11 cellular contexts compared by ENCODE assay signal in genomic region chr12:122318607-122319311, GRCh38. TPM values are rescaled to one million over a fixed set of nuclear protein-coding genes. Genes with fewer than 3 reads are reported as not detected.
DNase-seq lines count a peak whose midpoint lies in the region; ATAC-seq and TF ChIP-seq lines count a peak whose summit lies in the region.
"Had no signal": no experiment of that assay in that cellular context is flagged by ENCODE, and none has a peak within 500 bp of the region (broad histone marks: within the 10 kb centered on the region; RNA-seq: fewer than 3 reads in every experiment).

No MANE protein-coding gene starts in this region.

- no peaks in the 10 kb centered on the region for H3K9me3 Mint-ChIP-seq in activated CD4-positive, alpha-beta T cell treated with anti-CD3 and anti-CD28 coated beads for 36 hours (ENCODE audit: low read depth)
- no peaks in the 10 kb centered on the region for H3K9me3 Mint-ChIP-seq in type B pancreatic cell

- 73 to 87% (median 84%) methylated on average over 3 of the region's 3 CpGs for WGBS in spleen, 5 donors
- WGBS in mesendoderm (ENCODE audit: extremely low coverage, insufficient coverage, low lambda C conversion rate) = no CpG with 5 or more reads among the region's 3 CpGs

- H3K36me3 Mint-ChIP-seq in activated CD4-positive, alpha-beta T cell treated with anti-CD3 and anti-CD28 coated beads for 36 hours (ENCODE audit: low read depth) = peaks cover 28% of the 10 kb centered on the region
- peaks cover 10% of the 10 kb centered on the region for H3K36me3 Mint-ChIP-seq in type B pancreatic cell

- H3K4me1 ChIP-seq in spleen (no peaks in the 10 kb centered on the region), mesendoderm (ENCODE audit: control insufficient read depth, low read depth, low read length) (no peaks in the 10 kb centered on the region)

- H3K27ac Mint-ChIP-seq in activated CD4-positive, alpha-beta T cell treated with anti-CD3 and anti-CD28 coated beads for 36 hours = no peak overlapping the region
- H3K27ac Mint-ChIP-seq in type B pancreatic cell = no peak overlapping the region

- in situ Hi-C loops in astrocyte of the spinal cord (cut with HindIII; ENCODE audit: low sequenced_read_pairs) = no loop called here

- no peaks in the 10 kb centered on the region for H3K27me3 Mint-ChIP-seq in activated CD4-positive, alpha-beta T cell treated with anti-CD3 and anti-CD28 coated beads for 36 hours
- H3K27me3 Mint-ChIP-seq in type B pancreatic cell = no peaks in the 10 kb centered on the region

- DNase-seq in GM03348 (ENCODE audit: low spot score) (peak; percentile 90), astrocyte of the spinal cord (ENCODE audit: low read depth, low spot score) (peak; percentile 85), left ventricle myocardium superior (no peak), spleen (no peak), mesendoderm (no peak), type B pancreatic cell (ENCODE audit: extremely low spot score, unreplicated experiment) (no peak)
- no peak for DNase-seq in activated CD4-positive, alpha-beta T cell treated with anti-CD3 and anti-CD28 coated beads for 36 hours
- DNase-seq: GDM1, NCI-H2081 treated with DMSO at 0.1 percent for 48 hours, nucleus accumbens had no signal

- CTCF ChIA-PET in activated CD4-positive, alpha-beta T cell treated with anti-CD3 and anti-CD28 coated beads for 36 hours (lab: Charles Lee) = interaction anchor here (0.6 to 2.0 kb wide), 4 partner anchors 9 to 153 kb away, joined by 3 to 6 read pairs (median 4); no protein-coding TSS in a partner anchor

- H3K56ac ChIP-seq in mesendoderm (ENCODE audit: low read length) = no peak overlapping the region

- TF ChIP-seq CTCF in astrocyte of the spinal cord (IDR thresholded peaks at IDR 0.05; ENCODE audit: low read depth, low read length) (no peak), spleen (IDR thresholded peaks at IDR 0.05 in 8 of 11, conservative IDR thresholded peaks at IDR 0.05 in 3 of 11) (no peak), type B pancreatic cell (conservative IDR thresholded peaks at IDR 0.05) (no peak)

- H3K79me2 ChIP-seq in mesendoderm (ENCODE audit: control insufficient read depth, insufficient read depth, low read length) = no peaks in the 10 kb centered on the region

- H3K4me2 ChIP-seq in mesendoderm (ENCODE audit: low read length) = no peak overlapping the region

- H3K4me3 Mint-ChIP-seq in activated CD4-positive, alpha-beta T cell treated with anti-CD3 and anti-CD28 coated beads for 36 hours = no peak overlapping the region
- no peak overlapping the region for H3K4me3 Mint-ChIP-seq in type B pancreatic cell

- H3K4me3 ChIP-seq in astrocyte of the spinal cord (ENCODE audit: low read depth, low read length) = no peak overlapping the region
- H3K4me3 ChIP-seq in spleen = no peak overlapping the region
- no peak overlapping the region for H3K4me3 ChIP-seq in mesendoderm (ENCODE audit: low read length)

- no peak overlapping the region for H2BK120ac ChIP-seq in mesendoderm (ENCODE audit: low read depth, low read length)

- no peak overlapping the region for H4K8ac ChIP-seq in mesendoderm (ENCODE audit: low read depth, low read length)

- H3K9me3 ChIP-seq in spleen = no peaks in the 10 kb centered on the region

- no peaks in the 10 kb centered on the region for H3K4me1 Mint-ChIP-seq in activated CD4-positive, alpha-beta T cell treated with anti-CD3 and anti-CD28 coated beads for 36 hours
- H3K4me1 Mint-ChIP-seq in type B pancreatic cell (ENCODE audit: unreplicated experiment) = no peaks in the 10 kb centered on the region

- no peak overlapping the region for H3K18ac ChIP-seq in mesendoderm (ENCODE audit: low read length)

- H3K36me3 ChIP-seq in spleen = peaks cover 4 to 100% (median 65%) of the 10 kb centered on the region in 6 donors
- peaks cover 6% of the 10 kb centered on the region for H3K36me3 ChIP-seq in mesendoderm (ENCODE audit: control insufficient read depth, insufficient read depth, low read length)

- H4K5ac ChIP-seq in mesendoderm (ENCODE audit: low read length) = no peak overlapping the region

- H3K27ac ChIP-seq in spleen (peak overlapping the region in 7 of 8 donors; percentile 8 to 49 (median 36)), mesendoderm (ENCODE audit: low read depth, low read length) (no peak overlapping the region)

- no peak overlapping the region for H3K23ac ChIP-seq in mesendoderm (ENCODE audit: low read length)

- H3K4ac ChIP-seq in mesendoderm (ENCODE audit: low read depth, low read length) = no peak overlapping the region

- no peak overlapping the region for H3K9ac ChIP-seq in mesendoderm (ENCODE audit: low read length)

- no peak for TF ChIP-seq POLR2A in spleen (IDR thresholded peaks at IDR 0.05)

- H2BK5ac ChIP-seq in mesendoderm (ENCODE audit: low read length) = no peak overlapping the region

- ATAC-seq in left ventricle myocardium superior = peak; percentile 91
- ATAC-seq in GM18909 (IDR thresholded peaks at IDR 0.05; ENCODE audit: poor library complexity, unreplicated experiment) = no peak
- no peak for ATAC-seq in activated CD4-positive, alpha-beta T cell treated with anti-CD3 and anti-CD28 coated beads for 36 hours

- H3K27me3 ChIP-seq in spleen (replicated peaks in 1 of 7) = no peaks in the 10 kb centered on the region
- H3K27me3 ChIP-seq in mesendoderm (ENCODE audit: insufficient read depth, low read length, poor library complexity) = no peaks in the 10 kb centered on the region

- H3K79me1 ChIP-seq in mesendoderm (ENCODE audit: low read length) = no peaks in the 10 kb centered on the region

- H2AK5ac ChIP-seq in mesendoderm (ENCODE audit: low read length) = no peak overlapping the region

- POLR2A ChIA-PET in activated CD4-positive, alpha-beta T cell treated with anti-CD3 and anti-CD28 coated beads for 36 hours (lab: Charles Lee) = no interaction called here

- intact Hi-C loops in left ventricle myocardium superior (cut with micrococcal nuclease) (no loop called here), spleen (cut with DNase I; ENCODE audit: low total_unique reads) (no loop called here)
- intact Hi-C loops in activated CD4-positive, alpha-beta T cell treated with anti-CD3 and anti-CD28 coated beads for 36 hours (cut with DNase I, micrococcal nuclease) = no loop called here

- no peak overlapping the region for H2BK15ac ChIP-seq in mesendoderm (replicated peaks; ENCODE audit: low read depth)

RNA-seq across cellular contexts. Expression of gene VPS33A, which starts 52.5 kb away (rescaled TPM):
- 10.9 TPM for total RNA-seq in left ventricle myocardium superior
- 10 to 100 TPM; 19.1 to 31.5 (median 23.2) TPM for total RNA-seq in spleen
- 10 to 100 TPM in 2 of 3 donors, 1 to 10 TPM in 1; 9.7 to 12.3 (median 10.5) TPM for polyA plus RNA-seq in spleen
- total RNA-seq in activated CD4-positive, alpha-beta T cell treated with anti-CD3 and anti-CD28 coated beads for 36 hours = 10 to 100 TPM; 24.8 to 26.4 TPM
- polyA plus RNA-seq in mesendoderm (2013, experiment 1 of 2) = 23.4 TPM
- polyA plus RNA-seq in mesendoderm (2013, experiment 2 of 2) = 23.7 TPM
- 33.0 and 34.7 TPM in 2 replicates for total RNA-seq in type B pancreatic cell (ENCODE audit: low replicate concordance)

Comparison
In these comparisons a context has a peak if more than half of its experiments do, and no peak if none do; other contexts are left out.
1. DNase-seq: peak in GM03348 (single experiment) and astrocyte of the spinal cord (single experiment); none in left ventricle myocardium superior (single experiment), spleen (single experiment), activated CD4-positive, alpha-beta T cell treated with anti-CD3 and anti-CD28 coated beads for 36 hours (single experiment), mesendoderm (single experiment) and type B pancreatic cell (single experiment).